16 cellular contexts compared by ENCODE assay signal in genomic region chr14:36271222-36271621, GRCh38. TPM values are rescaled to one million over a fixed set of nuclear protein-coding genes. Genes with fewer than 3 reads are reported as not detected.
DNase-seq lines count a peak whose midpoint lies in the region; ATAC-seq, FAIRE-seq and TF ChIP-seq lines count a peak whose summit lies in the region.
"Had no signal": no experiment of that assay in that cellular context is flagged by ENCODE, and none has a peak within 500 bp of the region (broad histone marks: within the 10 kb centered on the region; RNA-seq: fewer than 3 reads in every experiment).

No MANE protein-coding gene starts in this region.

- no peak overlapping the region for H2BK12ac ChIP-seq in neuronal stem cell (ENCODE audit: low read length)

- peak overlapping the region; percentile 72 for H3K18ac ChIP-seq in neuronal stem cell (ENCODE audit: low read length)

- no peaks in the 10 kb centered on the region for H3K9me3 Mint-ChIP-seq in GM23338
- H3K9me3 Mint-ChIP-seq in endodermal cell, result no peaks in the 10 kb centered on the region
- H3K9me3 Mint-ChIP-seq: H9 had no signal

- H3K23ac ChIP-seq in neuronal stem cell (ENCODE audit: low read depth, low read length, poor library complexity), result no peak overlapping the region

- H3K4me1 ChIP-seq in GM23338 (ENCODE audit: insufficient read depth), result peaks cover 75% of the 10 kb centered on the region
- H3K4me1 ChIP-seq in endodermal cell (ENCODE audit: control insufficient read depth, insufficient read depth, low read length), result peaks cover 23% of the 10 kb centered on the region
- peaks cover 11 to 37% of the 10 kb centered on the region in 2 donors for H3K4me1 ChIP-seq in neuronal stem cell (ENCODE audit: control insufficient read depth in 2 of 2, insufficient read depth in 1 of 2, low read depth in 1 of 2, low read length in 2 of 2)
- H3K4me1 ChIP-seq in left ventricle myocardium inferior, result peaks cover 10% of the 10 kb centered on the region

- H3K27ac Mint-ChIP-seq in GM23338 (no peak overlapping the region), endodermal cell (no peak overlapping the region)
- H3K27ac Mint-ChIP-seq: H9 had no signal

- no peak overlapping the region for H2BK5ac ChIP-seq in neuronal stem cell (ENCODE audit: low read length)

- H3K9ac ChIP-seq in endodermal cell (ENCODE audit: extremely low read depth, low read length, poor library complexity, severe bottlenecking) (no peak overlapping the region), neuronal stem cell (ENCODE audit: low read depth, low read length, poor library complexity) (no peak overlapping the region)
- H3K9ac ChIP-seq: SK-N-SH had no signal

- peak overlapping the region; percentile 64 for H3K4me3 ChIP-seq in GM23338
- no peak overlapping the region for H3K4me3 ChIP-seq in endodermal cell (ENCODE audit: low read length)
- no peak overlapping the region for H3K4me3 ChIP-seq in neuronal stem cell (ENCODE audit: low read length in 2 of 2)
- no peak overlapping the region for H3K4me3 ChIP-seq in left ventricle myocardium inferior

- H3K9me2 ChIP-seq in GM23338 (ENCODE audit: insufficient read depth), result no peaks in the 10 kb centered on the region
- H3K9me2 ChIP-seq: SK-N-SH had no signal

- H3K36me3 Mint-ChIP-seq in GM23338 (ENCODE audit: low read depth) (no peaks in the 10 kb centered on the region), endodermal cell (ENCODE audit: low read depth) (no peaks in the 10 kb centered on the region)

- H2AFZ ChIP-seq in GM23338, result no peak overlapping the region
- no peak overlapping the region for H2AFZ ChIP-seq in neuronal stem cell (ENCODE audit: low read length)

- POLR2A ChIA-PET in GM10248 (lab: Yijun Ruan, JAX), result no interaction called here

- DNase-seq in GM23338 (ENCODE audit: low spot score), result peak; percentile 43
- peak; percentile 24 for DNase-seq in MV-4-11 (lab: John Stamatoyannopoulos, UW)
- peak; percentile 52 for DNase-seq in endodermal cell
- no peak for DNase-seq in neuronal stem cell (ENCODE audit: low spot score)
- DNase-seq in activated gamma-delta T cell treated with Interleukin-2 at 50 U/mL for 16 hours, result no peak
- DNase-seq in GM10248 (ENCODE audit: extremely low spot score), result no peak
- no peak for DNase-seq in D721Med (ENCODE audit: insufficient read length, low spot score)
- DNase-seq in left ventricle myocardium inferior, result no peak
- DNase-seq: DMS 273 treated with DMSO at 0.1 percent for 48 hours, H9, KG1, NCI-H187 treated with DMSO at 0.1 percent for 48 hours, SHP77, SK-N-SH had no signal

- H3K9me3 ChIP-seq in endodermal cell (ENCODE audit: control insufficient read depth, low read length), result no peaks in the 10 kb centered on the region
- no peaks in the 10 kb centered on the region for H3K9me3 ChIP-seq in neuronal stem cell (replicated peaks in 1 of 2; ENCODE audit: control insufficient read depth in 2 of 2, insufficient read depth in 1 of 2, low read depth in 1 of 2, low read length in 2 of 2)
- no peaks in the 10 kb centered on the region for H3K9me3 ChIP-seq in left ventricle myocardium inferior (replicated peaks)
- H3K9me3 ChIP-seq: SK-N-SH had no signal

- H3K4me3 Mint-ChIP-seq in GM23338 (peak overlapping the region; percentile 79; the same call in 2 of the 3 replicates), endodermal cell (no peak overlapping the region)

- H3K4me2 ChIP-seq in GM23338, result peak overlapping the region; percentile 88
- no peak overlapping the region for H3K4me2 ChIP-seq in neuronal stem cell (ENCODE audit: insufficient read depth, low read length, poor library complexity, severe bottlenecking)
- H3K4me2 ChIP-seq: SK-N-SH had no signal

- H3K4me1 Mint-ChIP-seq in GM23338 (peaks cover 79% of the 10 kb centered on the region), endodermal cell (peaks cover 66% of the 10 kb centered on the region)

- no peak overlapping the region for H2AK5ac ChIP-seq in neuronal stem cell (ENCODE audit: low read depth, low read length)

- CTCF ChIA-PET in GM10248 (lab: Yijun Ruan, JAX), result no interaction called here

- H2BK15ac ChIP-seq in neuronal stem cell (ENCODE audit: low read length), result no peak overlapping the region

- H4K20me1 ChIP-seq in GM23338 (replicated peaks; ENCODE audit: insufficient read depth), result no peaks in the 10 kb centered on the region

- TF ChIP-seq CTCF in GM23338 (conservative IDR thresholded peaks at IDR 0.05; ENCODE audit: low read depth in 2 of 2) (no peak), endodermal cell (conservative IDR thresholded peaks at IDR 0.05) (no peak), GM10248 (IDR thresholded peaks at IDR 0.05; ENCODE audit: control extremely low read depth, extremely low read depth, low read depth, missing control alignments) (no peak), D721Med (IDR thresholded peaks at IDR 0.05; ENCODE audit: insufficient read depth, missing control alignments) (no peak), left ventricle myocardium inferior (IDR thresholded peaks at IDR 0.05; ENCODE audit: borderline replicate concordance) (no peak)

- no peaks in the 10 kb centered on the region for H3K79me2 ChIP-seq in GM23338 (replicated peaks; ENCODE audit: insufficient read depth)

- no peaks in the 10 kb centered on the region for H3F3A ChIP-seq in GM23338 (replicated peaks; ENCODE audit: low read depth)

- H3K14ac ChIP-seq in neuronal stem cell (ENCODE audit: low read length), result no peak overlapping the region

- no peak overlapping the region for H4K8ac ChIP-seq in neuronal stem cell (ENCODE audit: low read depth, low read length)

- H3K27me3 ChIP-seq in GM23338 (ENCODE audit: insufficient read depth), result peaks cover 69% of the 10 kb centered on the region
- no peaks in the 10 kb centered on the region for H3K27me3 ChIP-seq in endodermal cell (ENCODE audit: control insufficient read depth, insufficient read depth, low read length, poor library complexity, severe bottlenecking)
- H3K27me3 ChIP-seq in neuronal stem cell (ENCODE audit: control insufficient read depth in 3 of 3, insufficient read depth in 3 of 3, low read depth in 1 of 3, low read length in 3 of 3), result peaks cover 0 to 96% (median 0%) of the 10 kb centered on the region in 3 experiments
- H3K27me3 ChIP-seq in left ventricle myocardium inferior (ENCODE audit: low read depth), result peaks cover 72% of the 10 kb centered on the region

- H4K91ac ChIP-seq in neuronal stem cell (ENCODE audit: low read depth, low read length, poor library complexity), result no peak overlapping the region

- no peaks in the 10 kb centered on the region for H3K79me1 ChIP-seq in neuronal stem cell (ENCODE audit: low read depth, low read length)

- H3K27ac ChIP-seq in GM23338 (ENCODE audit: low read depth) (no peak overlapping the region), endodermal cell (ENCODE audit: low read depth, low read length) (no peak overlapping the region), neuronal stem cell (replicated peaks; ENCODE audit: low read length) (no peak overlapping the region), left ventricle myocardium inferior (replicated peaks) (no peak overlapping the region)
- H3K27ac ChIP-seq: C4-2B, HL-60 had no signal

- peak; percentile 56 for ATAC-seq in GM23338

- H3K36me3 ChIP-seq in GM23338 (ENCODE audit: insufficient read depth) (no peaks in the 10 kb centered on the region), endodermal cell (ENCODE audit: control insufficient read depth, insufficient read depth, low read length) (no peaks in the 10 kb centered on the region), neuronal stem cell (replicated peaks in 1 of 2; ENCODE audit: control insufficient read depth in 2 of 2, insufficient read depth in 2 of 2, low read length in 2 of 2) (no peaks in the 10 kb centered on the region), left ventricle myocardium inferior (no peaks in the 10 kb centered on the region)

- no peak overlapping the region for H2BK120ac ChIP-seq in neuronal stem cell (ENCODE audit: low read depth, low read length)

- no peak for FAIRE-seq in D721Med (lab: Jason Lieb, UNC)

- H3K4ac ChIP-seq in neuronal stem cell (ENCODE audit: low read length), result no peak overlapping the region

- H3K27me3 Mint-ChIP-seq in GM23338 (ENCODE audit: insufficient read depth, low read depth, poor library complexity) (peaks cover 51% of the 10 kb centered on the region), endodermal cell (ENCODE audit: insufficient read depth) (peaks cover 53% of the 10 kb centered on the region)

- 35 to 38% methylated on average over 1 of the region's 1 CpG for WGBS in endodermal cell (ENCODE audit: insufficient coverage in 1 of 2, insufficient read length in 1 of 2), 2 experiments
- no CpG with 5 or more reads among the region's 1 CpG for WGBS in neuronal stem cell (ENCODE audit: extremely low coverage in 2 of 2, insufficient read length in 2 of 2, insufficient replicate concordance in 1 of 2), 2 donors

- intact Hi-C loops in left ventricle myocardium inferior (cut with micrococcal nuclease), result no loop called here

TF ChIP-seq in GM23338, 12 proteins besides CTCF, POLR2A, EP300 and RAD21 (continues in another document):
- TF ChIP-seq CREB1 (CRISPR knock-in tag; IDR thresholded peaks at IDR 0.05; ENCODE audit: low read depth), result no peak
- no peak for TF ChIP-seq EZH2phosphoT487 (IDR thresholded peaks at IDR 0.05; ENCODE audit: unreplicated experiment)
- TF ChIP-seq NANOG (IDR thresholded peaks at IDR 0.05; ENCODE audit: borderline replicate concordance), result no peak
- no peak for TF ChIP-seq JUNB (IDR thresholded peaks at IDR 0.05; ENCODE audit: unreplicated experiment)
- no peak for TF ChIP-seq POLR2AphosphoS5 (IDR thresholded peaks at IDR 0.05; ENCODE audit: low read depth)

RNA-seq across cellular contexts. Expression of gene MBIP, which starts 49.2 kb away (rescaled TPM):
- total RNA-seq in GM23338 (2014; rRNA removed; shearing (Covaris generic)), result 24.4 TPM in 2 replicates
- polyA plus RNA-seq in GM23338 (2016; fragmentation: Nextera tagmentation; extraction: Ambion mirVana), result 44.4 and 49.7 TPM in 2 replicates
- total RNA-seq in endodermal cell (10 to 100 TPM; 35.5 TPM), left ventricle myocardium inferior (8.4 TPM)
- 37.7 TPM for polyA plus RNA-seq in endodermal cell (2013, experiment 1 of 2)
- 37.7 TPM for polyA plus RNA-seq in endodermal cell (2013, experiment 2 of 2)
- polyA plus RNA-seq in neuronal stem cell (2013, experiment 1 of 2), result 72.9 TPM
- 75.4 TPM for polyA plus RNA-seq in neuronal stem cell (2013, experiment 2 of 2)

Comparison
In these comparisons a context has a peak if more than half of its experiments do, and no peak if none do; other contexts are left out.
1. DNase-seq: peak in GM23338 (single experiment), MV-4-11 (single experiment) and endodermal cell (single experiment); none in neuronal stem cell (single experiment), activated gamma-delta T cell treated with Interleukin-2 at 50 U/mL for 16 hours (single experiment), GM10248 (single experiment), D721Med (single experiment) and left ventricle myocardium inferior (single experiment).